ENCODE assay signal across 8 cellular contexts in genomic region chr7:66505531-66506451, GRCh38.
DNase-seq lines count a peak whose midpoint lies in the region; ATAC-seq, FAIRE-seq and TF ChIP-seq lines count a peak whose summit lies in the region.

No MANE protein-coding gene starts in this region.

- H3K27me3 ChIP-seq in keratinocyte (ENCODE audit: control insufficient read depth, extremely low read depth, insufficient read depth, low read length) (peaks cover 17% of the 10 kb centered on the region), uterus (no peaks in the 10 kb centered on the region)

- H3K4me3 Mint-ChIP-seq in activated naive CD4-positive, alpha-beta T cell treated with anti-CD3 and anti-CD28 coated beads, Interleukin-2, amount 50 U/mL, for 24 hours, result peak overlapping the region; percentile 68

- no peak overlapping the region for H3K9ac ChIP-seq in keratinocyte (ENCODE audit: control insufficient read depth, extremely low read depth, insufficient read depth, low read length)

- FAIRE-seq in keratinocyte (lab: Jason Lieb, UNC), result no peak

- H4K20me1 ChIP-seq in keratinocyte (ENCODE audit: control insufficient read depth, extremely low read depth, insufficient read depth, low read length), result no peaks in the 10 kb centered on the region

- no peaks in the 10 kb centered on the region for H3K79me2 ChIP-seq in keratinocyte (ENCODE audit: control insufficient read depth, insufficient read depth, low read length)

- TF ChIP-seq CTCF in keratinocyte (optimal IDR thresholded peaks at IDR 0.05 in 1 of 3, IDR thresholded peaks at IDR 0.05 in 1 of 3, conservative IDR thresholded peaks at IDR 0.05 in 1 of 3; ENCODE audit: extremely low read depth in 1 of 3, insufficient read depth in 2 of 3, low read length in 3 of 3) (no peak), uterus (IDR thresholded peaks at IDR 0.05) (no peak), GM10266 (IDR thresholded peaks at IDR 0.05; ENCODE audit: control insufficient read depth, insufficient read depth, low read depth, missing control alignments) (no peak)

- H3K9me3 ChIP-seq in keratinocyte (ENCODE audit: control insufficient read depth, low read depth, low read length) (no peaks in the 10 kb centered on the region), uterus (no peaks in the 10 kb centered on the region)

- dilution Hi-C loops in keratinocyte (cut with MboI; ENCODE audit: extremely low pct_ligation_motif_present, low sequenced_read_pairs), result no loop called here

- H3K36me3 ChIP-seq in keratinocyte (ENCODE audit: control insufficient read depth in 2 of 2, extremely low read depth in 1 of 2, insufficient read depth in 2 of 2, low read length in 2 of 2) (no peaks in the 10 kb centered on the region), uterus (no peaks in the 10 kb centered on the region)

- H3K9me1 ChIP-seq in keratinocyte (ENCODE audit: control insufficient read depth, extremely low read depth, insufficient read depth, low read length), result no peaks in the 10 kb centered on the region

- peaks cover 2% of the 10 kb centered on the region for H3K27me3 Mint-ChIP-seq in activated naive CD4-positive, alpha-beta T cell treated with anti-CD3 and anti-CD28 coated beads, Interleukin-2, amount 50 U/mL, for 24 hours

- H3K9me3 Mint-ChIP-seq in activated naive CD4-positive, alpha-beta T cell treated with anti-CD3 and anti-CD28 coated beads, Interleukin-2, amount 50 U/mL, for 24 hours, result no peaks in the 10 kb centered on the region

- no peak for TF ChIP-seq POLR2A in uterus (IDR thresholded peaks at IDR 0.05)

- H3K4me1 Mint-ChIP-seq in activated naive CD4-positive, alpha-beta T cell treated with anti-CD3 and anti-CD28 coated beads, Interleukin-2, amount 50 U/mL, for 24 hours, result peaks cover 3% of the 10 kb centered on the region

- no peaks in the 10 kb centered on the region for H3K36me3 Mint-ChIP-seq in activated naive CD4-positive, alpha-beta T cell treated with anti-CD3 and anti-CD28 coated beads, Interleukin-2, amount 50 U/mL, for 24 hours

- intact Hi-C loops in Right ventricle myocardium superior (cut with DNase I), result no loop called here
- intact Hi-C loops in Right ventricle myocardium inferior (cut with DNase I), result no loop called here
- intact Hi-C loops in uterus (cut with DNase I; ENCODE audit: low total_unique reads), result no loop called here

- no peak overlapping the region for H2AFZ ChIP-seq in keratinocyte (ENCODE audit: control insufficient read depth, low read length)

- ATAC-seq in Right ventricle myocardium superior (ENCODE audit: poor library complexity) (peak; percentile 43), Right ventricle myocardium inferior (no peak)

- DNase-seq in Right ventricle myocardium superior, result no peak
- no peak for DNase-seq in Right ventricle myocardium inferior (ENCODE audit: missing footprints)
- no peak for DNase-seq in keratinocyte (ENCODE audit: low read depth, low spot score)
- peak in 1 of 2 donors; percentile 16 for DNase-seq in uterus
- DNase-seq in GM10266 (ENCODE audit: extremely low spot score), result no peak
- no peak for DNase-seq in iPS-NIHi7 (ENCODE audit: extremely low spot score)
- no peak for DNase-seq in DMS114 treated with DMSO at 0.1 percent for 48 hours (lab: John Stamatoyannopoulos, UW; ENCODE audit: unreplicated experiment)

- H3K27ac ChIP-seq in keratinocyte (ENCODE audit: control insufficient read depth, insufficient read depth, low read length) (no peak overlapping the region), uterus (no peak overlapping the region)

- no peak overlapping the region for H3K27ac Mint-ChIP-seq in activated naive CD4-positive, alpha-beta T cell treated with anti-CD3 and anti-CD28 coated beads, Interleukin-2, amount 50 U/mL, for 24 hours

- H3K4me3 ChIP-seq in keratinocyte (ENCODE audit: control insufficient read depth in 2 of 3, extremely low read depth in 1 of 3, insufficient read depth in 2 of 3, low read depth in 1 of 3, low read length in 3 of 3) (no peak overlapping the region), uterus (peak overlapping the region; percentile 3 to 18)

- H3K4me1 ChIP-seq in keratinocyte (ENCODE audit: control insufficient read depth, extremely low read depth, insufficient read depth, low read length), result no peaks in the 10 kb centered on the region
- peaks cover 0 to 8% of the 10 kb centered on the region in 2 donors for H3K4me1 ChIP-seq in uterus

- peak overlapping the region; percentile 32 for H3K4me2 ChIP-seq in keratinocyte (ENCODE audit: control insufficient read depth, extremely low read depth, insufficient read depth, low read depth, low read length)

Comparison
In these comparisons a context has a peak if more than half of its experiments do, and no peak if none do; other contexts are left out.
1. H3K4me3 ChIP-seq: peak in uterus (2 of 2); none in keratinocyte (0 of 3).